ENCODE assay signal across 11 cellular contexts in the genomic region with DNA sequence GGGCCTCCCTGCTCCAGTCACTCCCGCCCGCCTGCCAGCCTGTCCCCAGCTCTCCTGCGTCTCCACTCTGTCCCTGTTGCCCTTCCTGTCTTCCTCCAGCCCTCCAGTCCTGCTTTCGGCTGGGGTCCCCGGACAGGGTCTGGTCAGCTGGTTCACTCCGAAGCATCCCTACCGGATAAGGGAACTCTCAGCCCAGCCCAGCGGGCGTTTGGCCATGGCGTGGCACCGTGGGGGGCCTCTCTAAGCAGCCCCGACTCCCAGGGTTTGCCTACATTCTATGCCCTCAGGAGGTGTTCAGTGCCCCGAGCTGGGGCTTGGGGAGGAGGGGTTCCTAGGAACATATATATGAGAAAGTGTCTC.
DNase-seq lines count a peak whose midpoint lies in the region; ATAC-seq and TF ChIP-seq lines count a peak whose summit lies in the region.
"Had no signal": no experiment of that assay in that cellular context is flagged by ENCODE, and none has a peak within 500 bp of the region (broad histone marks: within the 10 kb centered on the region; RNA-seq: fewer than 3 reads in every experiment).

No MANE protein-coding gene starts in this region.

- H3K4me1 Mint-ChIP-seq in stimulated activated naive B cell treated with anti-CD40 and anti-IgM and Interleukin-4, amounts not matched to agents 10 μg/mL and 1 μg/mL and 100 μg/mL, for 72 hours, result peaks cover 26 to 50% of the 10 kb centered on the region in 2 donors
- peaks cover 56% of the 10 kb centered on the region for H3K4me1 Mint-ChIP-seq in stimulated activated memory B cell treated with anti-CD40 and anti-IgM and Interleukin-4, amounts not matched to agents 10 μg/mL and 1 μg/mL and 100 μg/mL, for 72 hours
- peaks cover 13% of the 10 kb centered on the region for H3K4me1 Mint-ChIP-seq in activated CD4-positive, alpha-beta T cell treated with anti-CD3 and anti-CD28 coated beads for 36 hours

- RAD21 ChIA-PET in HCT116 (lab: Charles Lee; ENCODE audit: low non-redundant PET in 1 of 2, low total read pairs in 2 of 2, uncharacterized antibody in 2 of 2, unreplicated experiment in 2 of 2), result interaction anchor here (1.0 to 1.3 kb wide), 3 partner anchors 156 to 254 kb away, joined by 3 to 4 read pairs (median 3); no protein-coding TSS in a partner anchor

- peaks cover 4 to 16% of the 10 kb centered on the region in 2 donors for H3K27me3 Mint-ChIP-seq in stimulated activated naive B cell treated with anti-CD40 and anti-IgM and Interleukin-4, amounts not matched to agents 10 μg/mL and 1 μg/mL and 100 μg/mL, for 72 hours
- H3K27me3 Mint-ChIP-seq in stimulated activated memory B cell treated with anti-CD40 and anti-IgM and Interleukin-4, amounts not matched to agents 10 μg/mL and 1 μg/mL and 100 μg/mL, for 72 hours, result no peaks in the 10 kb centered on the region
- H3K27me3 Mint-ChIP-seq in activated CD4-positive, alpha-beta T cell treated with anti-CD3 and anti-CD28 coated beads for 36 hours, result no peaks in the 10 kb centered on the region
- H3K27me3 Mint-ChIP-seq: central memory CD8-positive, alpha-beta T cell had no signal

- H3K27ac ChIP-seq in HCT116 (ENCODE audit: low read depth, low read length), result no peak overlapping the region
- no peak overlapping the region for H3K27ac ChIP-seq in brain microvascular endothelial cell
- H3K27ac ChIP-seq in left lung, result peak overlapping the region in 1 of 2 donors; percentile 71

- H3K4me1 ChIP-seq in HCT116 (ENCODE audit: control insufficient read depth in 1 of 2, insufficient read depth in 2 of 2, low read length in 2 of 2) (peaks cover 0 to 4% of the 10 kb centered on the region in 2 experiments; a peak in 1 of 4 replicates), left lung (peaks cover 4 to 29% of the 10 kb centered on the region in 2 donors)

- H3K27ac Mint-ChIP-seq in stimulated activated naive B cell treated with anti-CD40 and anti-IgM and Interleukin-4, amounts not matched to agents 10 μg/mL and 1 μg/mL and 100 μg/mL, for 72 hours, result no peak overlapping the region
- H3K27ac Mint-ChIP-seq in stimulated activated memory B cell treated with anti-CD40 and anti-IgM and Interleukin-4, amounts not matched to agents 10 μg/mL and 1 μg/mL and 100 μg/mL, for 72 hours, result no peak overlapping the region
- no peak overlapping the region for H3K27ac Mint-ChIP-seq in activated CD4-positive, alpha-beta T cell treated with anti-CD3 and anti-CD28 coated beads for 36 hours
- H3K27ac Mint-ChIP-seq: natural killer cell had no signal

- CTCF ChIA-PET in HCT116 (lab: Charles Lee), result interaction anchor here (1.0 to 2.2 kb wide), 11 partner anchors 9 to 564 kb away, joined by 3 to 17 read pairs (median 4); partner anchors contain the start of gene ZFP36L2
- CTCF ChIA-PET in activated CD4-positive, alpha-beta T cell treated with anti-CD3 and anti-CD28 coated beads for 36 hours (lab: Charles Lee), result interaction anchor here (1.0 to 1.4 kb wide), 3 partner anchors 52 to 254 kb away, joined by 3 to 10 read pairs (median 3); no protein-coding TSS in a partner anchor

- no peak overlapping the region for H3K9ac ChIP-seq in HCT116 (ENCODE audit: low read length)

- H3K4me3 Mint-ChIP-seq in stimulated activated naive B cell treated with anti-CD40 and anti-IgM and Interleukin-4, amounts not matched to agents 10 μg/mL and 1 μg/mL and 100 μg/mL, for 72 hours, result peak overlapping the region; percentile 11 to 72
- H3K4me3 Mint-ChIP-seq in stimulated activated memory B cell treated with anti-CD40 and anti-IgM and Interleukin-4, amounts not matched to agents 10 μg/mL and 1 μg/mL and 100 μg/mL, for 72 hours, result no peak overlapping the region
- H3K4me3 Mint-ChIP-seq in activated CD4-positive, alpha-beta T cell treated with anti-CD3 and anti-CD28 coated beads for 36 hours, result no peak overlapping the region
- H3K4me3 Mint-ChIP-seq: central memory CD8-positive, alpha-beta T cell; natural killer cell had no signal

- POLR2A ChIA-PET in HCT116 (lab: Charles Lee), result no interaction called here
- POLR2A ChIA-PET in activated CD4-positive, alpha-beta T cell treated with anti-CD3 and anti-CD28 coated beads for 36 hours (lab: Charles Lee), result interaction anchor here (1.1 kb wide), 1 partner anchor 254 kb away, joined by 3 read pairs; no protein-coding TSS in a partner anchor

- H3K4me2 ChIP-seq in HCT116 (ENCODE audit: low read length), result peak overlapping the region; percentile 63

- peak overlapping the region; percentile 58 for H2AFZ ChIP-seq in HCT116 (ENCODE audit: low read depth, low read length, poor library complexity, severe bottlenecking)

- TF ChIP-seq RAD21 in HCT116 (IDR thresholded peaks at IDR 0.05; ENCODE audit: low read depth), result no peak

- no peaks in the 10 kb centered on the region for H3K36me3 Mint-ChIP-seq in stimulated activated naive B cell treated with anti-CD40 and anti-IgM and Interleukin-4, amounts not matched to agents 10 μg/mL and 1 μg/mL and 100 μg/mL, for 72 hours
- H3K36me3 Mint-ChIP-seq in stimulated activated memory B cell treated with anti-CD40 and anti-IgM and Interleukin-4, amounts not matched to agents 10 μg/mL and 1 μg/mL and 100 μg/mL, for 72 hours, result no peaks in the 10 kb centered on the region
- no peaks in the 10 kb centered on the region for H3K36me3 Mint-ChIP-seq in activated CD4-positive, alpha-beta T cell treated with anti-CD3 and anti-CD28 coated beads for 36 hours (ENCODE audit: low read depth)
- H3K36me3 Mint-ChIP-seq: natural killer cell had no signal

- no peaks in the 10 kb centered on the region for H4K20me1 ChIP-seq in HCT116 (ENCODE audit: insufficient read depth)

- in situ Hi-C loops in brain microvascular endothelial cell (cut with HindIII; ENCODE audit: low pct_ligation_motif_present, low sequenced_read_pairs), result no loop called here

- no peaks in the 10 kb centered on the region for H3K9me3 ChIP-seq in HCT116 (ENCODE audit: control insufficient read depth in 1 of 2, insufficient read depth in 1 of 2, low read depth in 1 of 2, low read length in 2 of 2)
- H3K9me3 ChIP-seq in left lung, result no peaks in the 10 kb centered on the region

- no peak for TF ChIP-seq POLR2A in HCT116 (IDR thresholded peaks at IDR 0.05; ENCODE audit: borderline replicate concordance, extremely low read depth, insufficient read depth, insufficient read length)

- ATAC-seq in HCT116 (peak; percentile 43), left lung (peak; percentile 17), HG03460 (IDR thresholded peaks at IDR 0.05; ENCODE audit: unreplicated experiment) (no peak), GM19328 (IDR thresholded peaks at IDR 0.05; ENCODE audit: unreplicated experiment) (no peak)
- peak; percentile 22 to 28 for ATAC-seq in stimulated activated naive B cell treated with anti-CD40 and anti-IgM and Interleukin-4, amounts not matched to agents 10 μg/mL and 1 μg/mL and 100 μg/mL, for 72 hours (replicated peaks)
- no peak for ATAC-seq in stimulated activated memory B cell treated with anti-CD40 and anti-IgM and Interleukin-4, amounts not matched to agents 10 μg/mL and 1 μg/mL and 100 μg/mL, for 72 hours
- ATAC-seq in activated CD4-positive, alpha-beta T cell treated with anti-CD3 and anti-CD28 coated beads for 36 hours, result no peak

- H3K36me3 ChIP-seq in HCT116 (ENCODE audit: control insufficient read depth in 1 of 2, insufficient read depth in 2 of 2, low read length in 2 of 2) (no peaks in the 10 kb centered on the region), brain microvascular endothelial cell (replicated peaks) (no peaks in the 10 kb centered on the region), left lung (no peaks in the 10 kb centered on the region)

- no TSS peak for BruUV-seq in HCT116 (replicated peaks; lab: Mats Ljungman, UMichigan)

- TF ChIP-seq CTCF in HCT116 (IDR thresholded peaks at IDR 0.05 in 2 of 3, conservative IDR thresholded peaks at IDR 0.05 in 1 of 3; ENCODE audit: borderline replicate concordance in 1 of 3, insufficient read depth in 1 of 3, low read depth in 2 of 3, low read length in 2 of 3) (no peak), brain microvascular endothelial cell (IDR thresholded peaks at IDR 0.05; ENCODE audit: low read depth, low read length, missing control alignments) (no peak), left lung (IDR thresholded peaks at IDR 0.05) (no peak)

- H3K9me3 Mint-ChIP-seq in stimulated activated naive B cell treated with anti-CD40 and anti-IgM and Interleukin-4, amounts not matched to agents 10 μg/mL and 1 μg/mL and 100 μg/mL, for 72 hours, result no peaks in the 10 kb centered on the region
- H3K9me3 Mint-ChIP-seq in stimulated activated memory B cell treated with anti-CD40 and anti-IgM and Interleukin-4, amounts not matched to agents 10 μg/mL and 1 μg/mL and 100 μg/mL, for 72 hours, result no peaks in the 10 kb centered on the region
- no peaks in the 10 kb centered on the region for H3K9me3 Mint-ChIP-seq in activated CD4-positive, alpha-beta T cell treated with anti-CD3 and anti-CD28 coated beads for 36 hours (ENCODE audit: low read depth)
- H3K9me3 Mint-ChIP-seq: central memory CD8-positive, alpha-beta T cell; natural killer cell had no signal

- H3K4me3 ChIP-seq in HCT116 (replicated peaks in 1 of 2; ENCODE audit: low read depth in 1 of 2, low read length in 2 of 2) (peak overlapping the region in 1 of 2 experiments; percentile 11; a peak in 1 of 4 replicates), brain microvascular endothelial cell (ENCODE audit: low read depth, low read length) (peak overlapping the region; percentile 52), left lung (peak overlapping the region in 1 of 2 donors; percentile 33)

- no peaks in the 10 kb centered on the region for H3K9me2 ChIP-seq in HCT116 (ENCODE audit: insufficient read depth)

- H3K79me2 ChIP-seq in HCT116 (ENCODE audit: insufficient read depth, low read length), result no peaks in the 10 kb centered on the region

- intact Hi-C loops in HCT116 (cut with micrococcal nuclease) (loop anchor here (1.0 to 5.0 kb wide), 3 partner anchors 157 to 509 kb away; no protein-coding TSS in a partner anchor), left lung (cut with DNase I) (loop anchor here in 1 of 2 donors (5.0 kb wide), 1 partner anchor 252 kb away; the partner anchor contains the start of gene ZFP36L2)
- intact Hi-C loops in activated CD4-positive, alpha-beta T cell treated with anti-CD3 and anti-CD28 coated beads for 36 hours (cut with DNase I, micrococcal nuclease), result loop anchor here (1.0 to 10.0 kb wide), 5 partner anchors 149 to 510 kb away; no protein-coding TSS in a partner anchor

- no peaks in the 10 kb centered on the region for H3K27me3 ChIP-seq in HCT116 (ENCODE audit: insufficient read depth, low read length)
- H3K27me3 ChIP-seq in brain microvascular endothelial cell (replicated peaks), result no peaks in the 10 kb centered on the region
- peaks cover 0 to 3% of the 10 kb centered on the region in 2 donors for H3K27me3 ChIP-seq in left lung

- no peak for DNase-seq in HCT116 (ENCODE audit: low read depth, low spot score)
- no peak for DNase-seq in brain microvascular endothelial cell
- DNase-seq in left lung, result no peak
- DNase-seq in stimulated activated naive B cell treated with anti-CD40 and anti-IgM and Interleukin-4, amounts not matched to agents 10 μg/mL and 1 μg/mL and 100 μg/mL, for 72 hours, result no peak
- no peak for DNase-seq in activated CD4-positive, alpha-beta T cell treated with anti-CD3 and anti-CD28 coated beads for 36 hours
- DNase-seq: NCI-H1048 had no signal

TF ChIP-seq in HCT116, 20 proteins besides CTCF, POLR2A, EP300 and RAD21 (continues in another document):
- no peak for TF ChIP-seq ELF1 (IDR thresholded peaks at IDR 0.05; ENCODE audit: borderline replicate concordance, low read depth)

Comparison
In these comparisons a context has a peak if more than half of its experiments do, and no peak if none do; other contexts are left out.
1. ATAC-seq: peak in HCT116 (single experiment), left lung (single experiment) and stimulated activated naive B cell treated with anti-CD40 and anti-IgM and Interleukin-4, amounts not matched to agents 10 μg/mL and 1 μg/mL and 100 μg/mL, for 72 hours (2 of 2); none in HG03460 (single experiment), stimulated activated memory B cell treated with anti-CD40 and anti-IgM and Interleukin-4, amounts not matched to agents 10 μg/mL and 1 μg/mL and 100 μg/mL, for 72 hours (single experiment), activated CD4-positive, alpha-beta T cell treated with anti-CD3 and anti-CD28 coated beads for 36 hours (single experiment) and GM19328 (single experiment).
2. H3K4me3 Mint-ChIP-seq: peak in stimulated activated naive B cell treated with anti-CD40 and anti-IgM and Interleukin-4, amounts not matched to agents 10 μg/mL and 1 μg/mL and 100 μg/mL, for 72 hours (2 of 2); none in stimulated activated memory B cell treated with anti-CD40 and anti-IgM and Interleukin-4, amounts not matched to agents 10 μg/mL and 1 μg/mL and 100 μg/mL, for 72 hours (single experiment) and activated CD4-positive, alpha-beta T cell treated with anti-CD3 and anti-CD28 coated beads for 36 hours (single experiment).